Comparison of ENCODE assay signal across 6 cellular contexts in genomic region chr17:50534222-50534978, GRCh38. TPM values are rescaled to one million over a fixed set of nuclear protein-coding genes. Genes with fewer than 3 reads are reported as not detected.
DNase-seq lines count a peak whose midpoint lies in the region; ATAC-seq and TF ChIP-seq lines count a peak whose summit lies in the region.

No MANE protein-coding gene starts in this region.

- ATAC-seq in HG03196 (IDR thresholded peaks at IDR 0.05; ENCODE audit: unreplicated experiment) = no peak

- DNase-seq in M059J (ENCODE audit: low read depth) (peak; percentile 52), colonic mucosa (peak; percentile 87), retinal pigment epithelial cell (ENCODE audit: low read depth) (no peak), NCI-H524 treated with DMSO at 0.1 percent for 48 hours (lab: John Stamatoyannopoulos, UW) (no peak), NCI-H128 (lab: John Stamatoyannopoulos, UW; ENCODE audit: unreplicated experiment) (no peak)

- H3K27me3 ChIP-seq in colonic mucosa = peaks cover 7% of the 10 kb centered on the region

- peaks cover under 1% of the 10 kb centered on the region for H3K4me1 ChIP-seq in colonic mucosa

- H3K27ac ChIP-seq in colonic mucosa = peak overlapping the region; percentile 87

- TF ChIP-seq CTCF in colonic mucosa (IDR thresholded peaks at IDR 0.05) (peak; percentile 47), retinal pigment epithelial cell (conservative IDR thresholded peaks at IDR 0.05; ENCODE audit: low read depth, low read length) (peak; percentile 36)

- intact Hi-C loops in colonic mucosa (cut with DNase I) = no loop called here

- H3K36me3 ChIP-seq in colonic mucosa = no peaks in the 10 kb centered on the region

- peak overlapping the region; percentile 58 to 91 for H3K9ac ChIP-seq in colonic mucosa (ENCODE audit: low read depth in 2 of 2, low read length in 2 of 2)

- H3K9me3 ChIP-seq in colonic mucosa = no peaks in the 10 kb centered on the region

- H3K4me3 ChIP-seq in colonic mucosa = peak overlapping the region; percentile 44
- H3K4me3 ChIP-seq in retinal pigment epithelial cell (ENCODE audit: low read length) = no peak overlapping the region

RNA-seq across cellular contexts. Expression of gene EPN3, which starts 1.9 kb away (rescaled TPM):
- 0.74 TPM in 1 of 2 replicates, not detected in the other for total RNA-seq in M059J (2014; rRNA removed; shearing (Covaris generic))
- 10 to 100 TPM; 18.3 to 79.8 TPM for total RNA-seq in colonic mucosa

RNA-seq across cellular contexts. Expression of gene SPATA20, which starts 12.6 kb away (rescaled TPM):
- total RNA-seq in M059J (2014; rRNA removed; shearing (Covaris generic)) = 23.1 and 60.5 TPM in 2 replicates
- 10 to 100 TPM; 41.6 to 53.1 TPM for total RNA-seq in colonic mucosa

RNA-seq across cellular contexts. Expression of gene CACNA1G, which starts 26.1 kb away (rescaled TPM):
- 0.15 TPM in 1 of 2 replicates, not detected in the other for total RNA-seq in M059J (2014; rRNA removed; shearing (Covaris generic))
- total RNA-seq in colonic mucosa = under 1 TPM; 0.07 to 0.19 TPM

RNA-seq across cellular contexts. Expression of gene MYCBPAP, which starts 26.2 kb away (rescaled TPM):
- 0.12 TPM in 1 of 2 replicates, not detected in the other for total RNA-seq in M059J (2014; rRNA removed; shearing (Covaris generic))
- total RNA-seq in colonic mucosa = 1 to 10 TPM in 1 of 2 donors, under 1 TPM in 1; 0.56 to 2.8 TPM

RNA-seq across cellular contexts. Expression of gene RSAD1, which starts 55.7 kb away (rescaled TPM):
- 9.8 and 14.1 TPM in 2 replicates for total RNA-seq in M059J (2014; rRNA removed; shearing (Covaris generic))
- total RNA-seq in colonic mucosa = 10 to 100 TPM; 22.2 to 29.3 TPM

Comparison
In these comparisons a context has a peak if more than half of its experiments do, and no peak if none do; other contexts are left out.
1. DNase-seq: peak in M059J (single experiment) and colonic mucosa (single experiment); none in retinal pigment epithelial cell (single experiment), NCI-H524 treated with DMSO at 0.1 percent for 48 hours (single experiment) and NCI-H128 (single experiment).
2. RNA of gene EPN3, which starts 1.9 kb away (total RNA-seq): 18.3 to 79.8 TPM in colonic mucosa; 0.74 TPM in M059J; every median in the first group is over 10 times any median in the second.